In genomic region chr10:31036209-31036608, GRCh38 we compare ENCODE assay signal across 13 cellular contexts. TPM values are rescaled to one million over a fixed set of nuclear protein-coding genes. Genes with fewer than 3 reads are reported as not detected.
A peak's percentile ranks its signal among the peaks of the same experiment; 100 is the strongest.
DNase-seq lines count a peak whose midpoint lies in the region; ATAC-seq and TF ChIP-seq lines count a peak whose summit lies in the region.
"Had no signal": no experiment of that assay in that cellular context is flagged by ENCODE, and none has a peak within 500 bp of the region (broad histone marks: within the 10 kb centered on the region; RNA-seq: fewer than 3 reads in every experiment).

No MANE protein-coding gene starts in this region.

- no peaks in the 10 kb centered on the region for H3K27me3 Mint-ChIP-seq in osteocyte (ENCODE audit: unreplicated experiment)
- no peaks in the 10 kb centered on the region for H3K27me3 Mint-ChIP-seq in activated CD8-positive, alpha-beta memory T cell treated with anti-CD3 and anti-CD28 coated beads, Interleukin-2, amount 10 ng/mL, durations not matched to agents 7 days and 5 days

- H3K4me1 Mint-ChIP-seq in osteocyte (ENCODE audit: unreplicated experiment) = peaks cover 35% of the 10 kb centered on the region
- peaks cover 10% of the 10 kb centered on the region for H3K4me1 Mint-ChIP-seq in activated CD8-positive, alpha-beta memory T cell treated with anti-CD3 and anti-CD28 coated beads, Interleukin-2, amount 10 ng/mL, durations not matched to agents 7 days and 5 days

- no peaks in the 10 kb centered on the region for H3K36me3 Mint-ChIP-seq in osteocyte (ENCODE audit: unreplicated experiment)
- no peaks in the 10 kb centered on the region for H3K36me3 Mint-ChIP-seq in activated CD8-positive, alpha-beta memory T cell treated with anti-CD3 and anti-CD28 coated beads, Interleukin-2, amount 10 ng/mL, durations not matched to agents 7 days and 5 days

- TF ChIP-seq CTCF in epithelial cell of esophagus (IDR thresholded peaks at IDR 0.05; ENCODE audit: insufficient read depth, low read depth, low read length, missing control alignments) (no peak), osteocyte (IDR thresholded peaks at IDR 0.05) (no peak)

- no peak overlapping the region for H3K4me3 ChIP-seq in epithelial cell of esophagus (ENCODE audit: low read length)
- H3K4me3 ChIP-seq: uterus had no signal

- CTCF ChIA-PET in activated CD8-positive, alpha-beta memory T cell treated with anti-CD3 and anti-CD28 coated beads, Interleukin-2, amount 10 ng/mL, durations not matched to agents 7 days and 5 days (lab: Charles Lee) = no interaction called here

- ATAC-seq in activated CD8-positive, alpha-beta memory T cell treated with anti-CD3 and anti-CD28 coated beads, Interleukin-2, amount 10 ng/mL, durations not matched to agents 7 days and 5 days = no peak
- no peak for ATAC-seq in GM18505 (IDR thresholded peaks at IDR 0.05; ENCODE audit: unreplicated experiment)

- no peak for TF ChIP-seq POLR2A in GM18505 (IDR thresholded peaks at IDR 0.05; ENCODE audit: borderline replicate concordance, extremely low read depth, insufficient read depth, insufficient read length)

- DNase-seq in NCI-H748 (lab: John Stamatoyannopoulos, UW; ENCODE audit: unreplicated experiment) (peak; percentile 16), NCI-H748 treated with DMSO at 0.1 percent for 48 hours (lab: John Stamatoyannopoulos, UW) (no peak), NCI-H82 (lab: John Stamatoyannopoulos, UW) (peak; percentile 86), epithelial cell of esophagus (ENCODE audit: low read depth) (peak; percentile 10), osteocyte (ENCODE audit: extremely low spot score, unreplicated experiment) (no peak), foreskin melanocyte (no peak)
- no peak for DNase-seq in activated CD8-positive, alpha-beta memory T cell treated with anti-CD3 and anti-CD28 coated beads, Interleukin-2, amount 10 ng/mL, durations not matched to agents 7 days and 5 days
- DNase-seq: activated CD4-positive, alpha-beta T cell treated with anti-CD3 and anti-CD28 coated beads for 1 hour; midbrain; NCI-H1105; NCI-H774; uterus had no signal

- H3K9me3 Mint-ChIP-seq in osteocyte (ENCODE audit: unreplicated experiment) = no peaks in the 10 kb centered on the region
- no peaks in the 10 kb centered on the region for H3K9me3 Mint-ChIP-seq in activated CD8-positive, alpha-beta memory T cell treated with anti-CD3 and anti-CD28 coated beads, Interleukin-2, amount 10 ng/mL, durations not matched to agents 7 days and 5 days (ENCODE audit: low read depth)

- no peak overlapping the region for H3K4me3 Mint-ChIP-seq in osteocyte (ENCODE audit: unreplicated experiment)
- no peak overlapping the region for H3K4me3 Mint-ChIP-seq in activated CD8-positive, alpha-beta memory T cell treated with anti-CD3 and anti-CD28 coated beads, Interleukin-2, amount 10 ng/mL, durations not matched to agents 7 days and 5 days

- peak overlapping the region; percentile 31 for H3K27ac Mint-ChIP-seq in osteocyte (ENCODE audit: unreplicated experiment)
- no peak overlapping the region for H3K27ac Mint-ChIP-seq in activated CD8-positive, alpha-beta memory T cell treated with anti-CD3 and anti-CD28 coated beads, Interleukin-2, amount 10 ng/mL, durations not matched to agents 7 days and 5 days

RNA-seq across cellular contexts. Expression of gene ZNF438, which starts 4.5 kb away (rescaled TPM):
- 4.8 and 6.7 TPM in 2 replicates for total RNA-seq in osteocyte
- total RNA-seq in activated CD8-positive, alpha-beta memory T cell treated with anti-CD3 and anti-CD28 coated beads, Interleukin-2, amount 10 ng/mL, durations not matched to agents 7 days and 5 days = 1 to 10 TPM; 3.8 to 4.4 TPM

Comparison
In these comparisons a context has a peak if more than half of its experiments do, and no peak if none do; other contexts are left out.
1. DNase-seq: peak in NCI-H748 (single experiment), NCI-H82 (single experiment) and epithelial cell of esophagus (single experiment); none in NCI-H748 treated with DMSO at 0.1 percent for 48 hours (single experiment), osteocyte (single experiment), foreskin melanocyte (single experiment) and activated CD8-positive, alpha-beta memory T cell treated with anti-CD3 and anti-CD28 coated beads, Interleukin-2, amount 10 ng/mL, durations not matched to agents 7 days and 5 days (single experiment).